In the genomic region with DNA sequence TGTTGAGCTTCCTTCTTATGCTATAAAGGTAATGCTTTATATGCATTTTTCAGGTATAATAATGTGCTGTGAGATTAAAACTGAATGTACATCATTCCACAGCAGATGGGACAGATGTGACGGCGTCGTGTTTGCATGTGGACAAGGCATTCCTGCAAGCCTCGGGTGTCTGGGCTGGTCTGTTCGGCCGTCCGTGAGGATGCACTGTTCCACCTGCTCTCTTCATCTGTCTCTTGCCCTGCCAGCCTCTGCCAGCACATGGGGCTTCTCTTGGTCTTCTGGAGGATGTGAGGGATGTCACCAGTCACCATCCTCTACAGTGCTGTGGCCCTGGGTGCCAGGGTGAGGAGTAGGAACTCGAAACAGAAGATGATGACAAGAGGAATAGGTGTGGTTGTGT, we compare ENCODE assay signal across 17 cellular contexts.
DNase-seq lines count a peak whose midpoint lies in the region; ATAC-seq and TF ChIP-seq lines count a peak whose summit lies in the region.
"Had no signal": no experiment of that assay in that cellular context is flagged by ENCODE, and none has a peak within 500 bp of the region (broad histone marks: within the 10 kb centered on the region; RNA-seq: fewer than 3 reads in every experiment).

No MANE protein-coding gene starts in this region.

- H3K27me3 ChIP-seq in neural progenitor cell (no peaks in the 10 kb centered on the region), suprapubic skin (peaks cover 22% of the 10 kb centered on the region)
- H3K27me3 ChIP-seq: BLaER1 had no signal

- H3K4me3 Mint-ChIP-seq in activated CD4-positive, alpha-beta memory T cell treated with anti-CD3 and anti-CD28 coated beads for 36 hours: no peak overlapping the region
- H3K4me3 Mint-ChIP-seq in activated CD4-positive, alpha-beta memory T cell treated with anti-CD3 and anti-CD28 coated beads, Interleukin-2, amount 10 ng/mL, durations not matched to agents 7 days and 5 days: no peak overlapping the region
- H3K4me3 Mint-ChIP-seq in natural killer cell (no peak overlapping the region), neural progenitor cell (no peak overlapping the region)
- H3K4me3 Mint-ChIP-seq in natural killer cell treated with Interleukin-12 subunit alpha and Interleukin-12 subunit beta and Interleukin-15 and Interleukin-18, amount 100 ng/mL, for 72 hours: no peak overlapping the region
- H3K4me3 Mint-ChIP-seq: CD14-positive monocyte; CD4-positive, alpha-beta memory T cell; GM23338 had no signal

- ATAC-seq in natural killer cell (no peak), GM21447 (IDR thresholded peaks at IDR 0.05; ENCODE audit: unreplicated experiment) (no peak)
- no peak for ATAC-seq in natural killer cell treated with Interleukin-12 subunit alpha and Interleukin-12 subunit beta and Interleukin-15 and Interleukin-18, amount 100 ng/mL, for 72 hours
- ATAC-seq: GM23338 had no signal

- H3K4me1 ChIP-seq in neural progenitor cell (no peaks in the 10 kb centered on the region), suprapubic skin (peaks cover 28% of the 10 kb centered on the region)

- H3K36me3 Mint-ChIP-seq in activated CD4-positive, alpha-beta memory T cell treated with anti-CD3 and anti-CD28 coated beads for 36 hours: no peaks in the 10 kb centered on the region
- no peaks in the 10 kb centered on the region for H3K36me3 Mint-ChIP-seq in activated CD4-positive, alpha-beta memory T cell treated with anti-CD3 and anti-CD28 coated beads, Interleukin-2, amount 10 ng/mL, durations not matched to agents 7 days and 5 days (ENCODE audit: low read depth)
- H3K36me3 Mint-ChIP-seq in natural killer cell (no peaks in the 10 kb centered on the region), neural progenitor cell (no peaks in the 10 kb centered on the region)
- H3K36me3 Mint-ChIP-seq in natural killer cell treated with Interleukin-12 subunit alpha and Interleukin-12 subunit beta and Interleukin-15 and Interleukin-18, amount 100 ng/mL, for 72 hours: no peaks in the 10 kb centered on the region
- H3K36me3 Mint-ChIP-seq: CD14-positive monocyte; CD4-positive, alpha-beta memory T cell had no signal

- DNase-seq in activated CD4-positive, alpha-beta memory T cell treated with anti-CD3 and anti-CD28 coated beads for 36 hours: peak; percentile 8
- DNase-seq in activated CD4-positive, alpha-beta memory T cell treated with anti-CD3 and anti-CD28 coated beads, Interleukin-2, amount 10 ng/mL, durations not matched to agents 7 days and 5 days: no peak
- peak; percentile 3 for DNase-seq in natural killer cell
- no peak for DNase-seq in natural killer cell treated with Interleukin-12 subunit alpha and Interleukin-12 subunit beta and Interleukin-15 and Interleukin-18, amount 100 ng/mL, for 72 hours (ENCODE audit: low spot score)
- DNase-seq in neural progenitor cell (ENCODE audit: low spot score): no peak
- peak; percentile 32 to 68 for DNase-seq in suprapubic skin (ENCODE audit: low spot score in 2 of 2)
- DNase-seq in NCI-H1048 (lab: John Stamatoyannopoulos, UW): no peak
- DNase-seq: 8988T; CD4-positive, alpha-beta memory T cell; DMS153; DMS79; GDM1; HCEC 1CT had no signal

- H3K36me3 ChIP-seq in neural progenitor cell (no peaks in the 10 kb centered on the region), suprapubic skin (no peaks in the 10 kb centered on the region)
- H3K36me3 ChIP-seq: BLaER1 had no signal

- no peaks in the 10 kb centered on the region for H3K79me2 ChIP-seq in neural progenitor cell (ENCODE audit: low read depth)

- H4K20me1 ChIP-seq in neural progenitor cell (ENCODE audit: low read depth): no peaks in the 10 kb centered on the region
- H4K20me1 ChIP-seq: BLaER1 had no signal

- intact Hi-C loops in activated CD4-positive, alpha-beta memory T cell treated with anti-CD3 and anti-CD28 coated beads for 36 hours (cut with micrococcal nuclease): no loop called here
- intact Hi-C loops in natural killer cell (cut with micrococcal nuclease): no loop called here

- POLR2A ChIA-PET in activated CD4-positive, alpha-beta memory T cell treated with anti-CD3 and anti-CD28 coated beads for 36 hours (lab: Charles Lee): no interaction called here
- POLR2A ChIA-PET in activated CD4-positive, alpha-beta memory T cell treated with anti-CD3 and anti-CD28 coated beads, Interleukin-2, amount 10 ng/mL, durations not matched to agents 7 days and 5 days (lab: Charles Lee): no interaction called here

- H3K4me2 ChIP-seq in neural progenitor cell: no peak overlapping the region
- H3K4me2 ChIP-seq: BLaER1, GM23338 had no signal

- no peak overlapping the region for H3K9ac ChIP-seq in neural progenitor cell
- H3K9ac ChIP-seq: BLaER1 had no signal

- H3K27ac Mint-ChIP-seq in activated CD4-positive, alpha-beta memory T cell treated with anti-CD3 and anti-CD28 coated beads for 36 hours: no peak overlapping the region
- no peak overlapping the region for H3K27ac Mint-ChIP-seq in activated CD4-positive, alpha-beta memory T cell treated with anti-CD3 and anti-CD28 coated beads, Interleukin-2, amount 10 ng/mL, durations not matched to agents 7 days and 5 days
- no peak overlapping the region for H3K27ac Mint-ChIP-seq in natural killer cell
- H3K27ac Mint-ChIP-seq in natural killer cell treated with Interleukin-12 subunit alpha and Interleukin-12 subunit beta and Interleukin-15 and Interleukin-18, amount 100 ng/mL, for 72 hours: no peak overlapping the region
- peak overlapping the region; percentile 42 for H3K27ac Mint-ChIP-seq in neural progenitor cell
- H3K27ac Mint-ChIP-seq: CD4-positive, alpha-beta memory T cell; GM23338 had no signal

- no peaks in the 10 kb centered on the region for H3K4me1 Mint-ChIP-seq in activated CD4-positive, alpha-beta memory T cell treated with anti-CD3 and anti-CD28 coated beads for 36 hours (ENCODE audit: low read depth)
- no peaks in the 10 kb centered on the region for H3K4me1 Mint-ChIP-seq in activated CD4-positive, alpha-beta memory T cell treated with anti-CD3 and anti-CD28 coated beads, Interleukin-2, amount 10 ng/mL, durations not matched to agents 7 days and 5 days
- H3K4me1 Mint-ChIP-seq in natural killer cell (peaks cover 17 to 28% of the 10 kb centered on the region in 2 donors), neural progenitor cell (peaks cover 26% of the 10 kb centered on the region)
- peaks cover 6 to 21% of the 10 kb centered on the region in 2 donors for H3K4me1 Mint-ChIP-seq in natural killer cell treated with Interleukin-12 subunit alpha and Interleukin-12 subunit beta and Interleukin-15 and Interleukin-18, amount 100 ng/mL, for 72 hours (ENCODE audit: low read depth in 2 of 2)
- H3K4me1 Mint-ChIP-seq: CD4-positive, alpha-beta memory T cell had no signal

- H3K27ac ChIP-seq in neural progenitor cell (no peak overlapping the region), suprapubic skin (no peak overlapping the region)
- H3K27ac ChIP-seq: BLaER1 had no signal

- H3K9me3 ChIP-seq in neural progenitor cell (ENCODE audit: low read depth): no peaks in the 10 kb centered on the region
- no peaks in the 10 kb centered on the region for H3K9me3 ChIP-seq in suprapubic skin
- H3K9me3 ChIP-seq: BLaER1 had no signal

- TF ChIP-seq POLR2A in suprapubic skin (IDR thresholded peaks at IDR 0.05): no peak

- H3K9me3 Mint-ChIP-seq in activated CD4-positive, alpha-beta memory T cell treated with anti-CD3 and anti-CD28 coated beads for 36 hours: no peaks in the 10 kb centered on the region
- no peaks in the 10 kb centered on the region for H3K9me3 Mint-ChIP-seq in activated CD4-positive, alpha-beta memory T cell treated with anti-CD3 and anti-CD28 coated beads, Interleukin-2, amount 10 ng/mL, durations not matched to agents 7 days and 5 days
- H3K9me3 Mint-ChIP-seq in natural killer cell: no peaks in the 10 kb centered on the region
- H3K9me3 Mint-ChIP-seq in natural killer cell treated with Interleukin-12 subunit alpha and Interleukin-12 subunit beta and Interleukin-15 and Interleukin-18, amount 100 ng/mL, for 72 hours: no peaks in the 10 kb centered on the region
- H3K9me3 Mint-ChIP-seq in neural progenitor cell: peaks cover 3% of the 10 kb centered on the region
- H3K9me3 Mint-ChIP-seq: CD14-positive monocyte; CD4-positive, alpha-beta memory T cell; GM23338 had no signal

- peaks cover 5% of the 10 kb centered on the region for H3K27me3 Mint-ChIP-seq in activated CD4-positive, alpha-beta memory T cell treated with anti-CD3 and anti-CD28 coated beads for 36 hours
- H3K27me3 Mint-ChIP-seq in activated CD4-positive, alpha-beta memory T cell treated with anti-CD3 and anti-CD28 coated beads, Interleukin-2, amount 10 ng/mL, durations not matched to agents 7 days and 5 days: no peaks in the 10 kb centered on the region
- H3K27me3 Mint-ChIP-seq in natural killer cell (ENCODE audit: low read depth in 2 of 2) (peaks cover 15 to 16% of the 10 kb centered on the region in 2 donors), neural progenitor cell (ENCODE audit: insufficient read depth, low read depth) (peaks cover 10% of the 10 kb centered on the region)
- peaks cover 13 to 16% of the 10 kb centered on the region in 2 donors for H3K27me3 Mint-ChIP-seq in natural killer cell treated with Interleukin-12 subunit alpha and Interleukin-12 subunit beta and Interleukin-15 and Interleukin-18, amount 100 ng/mL, for 72 hours

- no peaks in the 10 kb centered on the region for H3F3A ChIP-seq in neural progenitor cell (ENCODE audit: low read depth)

- no peak overlapping the region for H2AFZ ChIP-seq in neural progenitor cell (replicated peaks)
- H2AFZ ChIP-seq: GM23338 had no signal

- H3K4me3 ChIP-seq in neural progenitor cell: no peak overlapping the region
- no peak overlapping the region for H3K4me3 ChIP-seq in suprapubic skin
- H3K4me3 ChIP-seq: BLaER1, GM23338 had no signal

- CTCF ChIA-PET in activated CD4-positive, alpha-beta memory T cell treated with anti-CD3 and anti-CD28 coated beads for 36 hours (lab: Charles Lee): no interaction called here
- CTCF ChIA-PET in activated CD4-positive, alpha-beta memory T cell treated with anti-CD3 and anti-CD28 coated beads, Interleukin-2, amount 10 ng/mL, durations not matched to agents 7 days and 5 days (lab: Charles Lee): no interaction called here

- no peak for TF ChIP-seq EP300 in suprapubic skin (IDR thresholded peaks at IDR 0.05)

- no peak for TF ChIP-seq CTCF in natural killer cell (IDR thresholded peaks at IDR 0.05)
- TF ChIP-seq CTCF in neural progenitor cell (IDR thresholded peaks at IDR 0.05): no peak
- TF ChIP-seq CTCF in suprapubic skin (IDR thresholded peaks at IDR 0.05): no peak

- WGBS in suprapubic skin: 91% methylated on average over 8 of the region's 8 CpGs

Comparison
In these comparisons a context has a peak if more than half of its experiments do, and no peak if none do; other contexts are left out.
1. DNase-seq: peak in activated CD4-positive, alpha-beta memory T cell treated with anti-CD3 and anti-CD28 coated beads for 36 hours (single experiment), natural killer cell (single experiment) and suprapubic skin (2 of 2); none in activated CD4-positive, alpha-beta memory T cell treated with anti-CD3 and anti-CD28 coated beads, Interleukin-2, amount 10 ng/mL, durations not matched to agents 7 days and 5 days (single experiment), natural killer cell treated with Interleukin-12 subunit alpha and Interleukin-12 subunit beta and Interleukin-15 and Interleukin-18, amount 100 ng/mL, for 72 hours (single experiment), neural progenitor cell (single experiment) and NCI-H1048 (single experiment).